Comparison of ENCODE assay signal across 9 cellular contexts in genomic region chr10:125038637-125039036, GRCh38.
A peak's percentile ranks its signal among the peaks of the same experiment; 100 is the strongest.
DNase-seq lines count a peak whose midpoint lies in the region; ATAC-seq and TF ChIP-seq lines count a peak whose summit lies in the region.
"Had no signal": no experiment of that assay in that cellular context is flagged by ENCODE, and none has a peak within 500 bp of the region (broad histone marks: within the 10 kb centered on the region; RNA-seq: fewer than 3 reads in every experiment).

No MANE protein-coding gene starts in this region.

- H3K36me3 Mint-ChIP-seq in natural killer cell: no peaks in the 10 kb centered on the region
- no peaks in the 10 kb centered on the region for H3K36me3 Mint-ChIP-seq in activated T-cell treated with anti-CD3 and anti-CD28 coated beads, Interleukin-2, amount 50 U/mL, for 72 hours (ENCODE audit: insufficient read depth in 2 of 2)
- no peaks in the 10 kb centered on the region for H3K36me3 Mint-ChIP-seq in activated T-cell treated with anti-CD3 and anti-CD28 coated beads, Interleukin-2, amount 50 U/mL, for 4 hours (ENCODE audit: insufficient read depth)

- H3K27ac Mint-ChIP-seq in natural killer cell: peak overlapping the region; percentile 78 to 82
- no peak overlapping the region for H3K27ac Mint-ChIP-seq in activated T-cell treated with anti-CD3 and anti-CD28 coated beads, Interleukin-2, amount 50 U/mL, for 72 hours

- intact Hi-C loops in natural killer cell (cut with micrococcal nuclease): no loop called here

- peaks cover 90 to 93% of the 10 kb centered on the region in 2 donors for H3K4me1 Mint-ChIP-seq in natural killer cell
- no peaks in the 10 kb centered on the region for H3K4me1 Mint-ChIP-seq in activated T-cell treated with anti-CD3 and anti-CD28 coated beads, Interleukin-2, amount 50 U/mL, for 72 hours (ENCODE audit: low read depth)
- no peaks in the 10 kb centered on the region for H3K4me1 Mint-ChIP-seq in activated T-cell treated with anti-CD3 and anti-CD28 coated beads, Interleukin-2, amount 50 U/mL, for 4 hours (ENCODE audit: low read depth)

- DNase-seq in D341Med (ENCODE audit: low spot score) (peak; percentile 46), NB4 (ENCODE audit: low read depth) (peak; percentile 30), epithelial cell of esophagus (ENCODE audit: low read depth) (peak; percentile 50), natural killer cell (no peak), NCI-H2196 (lab: John Stamatoyannopoulos, UW; ENCODE audit: unreplicated experiment) (no peak)
- DNase-seq in activated CD4-positive, CD25-positive, alpha-beta regulatory T cell (lab: John Stamatoyannopoulos, UW): no peak
- DNase-seq in activated T-cell treated with anti-CD3 and anti-CD28 coated beads, Interleukin-2, amount 50 U/mL, for 72 hours: no peak
- no peak for DNase-seq in activated T-cell treated with anti-CD3 and anti-CD28 coated beads, Interleukin-2, amount 50 U/mL, for 4 hours

- TF ChIP-seq CTCF in NB4 (IDR thresholded peaks at IDR 0.05; ENCODE audit: low read depth, low read length) (no peak), epithelial cell of esophagus (IDR thresholded peaks at IDR 0.05; ENCODE audit: insufficient read depth, low read depth, low read length, missing control alignments) (peak; percentile 45), natural killer cell (IDR thresholded peaks at IDR 0.05) (no peak)

- no peak for TF ChIP-seq POLR2A in NB4 (IDR thresholded peaks at IDR 0.05; ENCODE audit: extremely low read depth, insufficient read length)

- H3K4me3 ChIP-seq in NB4 (ENCODE audit: low read depth, low read length): no peak overlapping the region
- H3K4me3 ChIP-seq in epithelial cell of esophagus (ENCODE audit: low read length): no peak overlapping the region

- ATAC-seq in natural killer cell: no peak
- no peak for ATAC-seq in activated T-cell treated with anti-CD3 and anti-CD28 coated beads, Interleukin-2, amount 50 U/mL, for 72 hours (replicated peaks in 1 of 2)
- no peak for ATAC-seq in activated T-cell treated with anti-CD3 and anti-CD28 coated beads, Interleukin-2, amount 50 U/mL, for 4 hours

- H3K4me3 Mint-ChIP-seq in natural killer cell: no peak overlapping the region
- H3K4me3 Mint-ChIP-seq in activated T-cell treated with anti-CD3 and anti-CD28 coated beads, Interleukin-2, amount 50 U/mL, for 72 hours: no peak overlapping the region
- H3K4me3 Mint-ChIP-seq in activated T-cell treated with anti-CD3 and anti-CD28 coated beads, Interleukin-2, amount 50 U/mL, for 4 hours: no peak overlapping the region
- H3K4me3 Mint-ChIP-seq: neural crest cell had no signal

- H3K27me3 Mint-ChIP-seq in natural killer cell (ENCODE audit: low read depth in 2 of 2): no peaks in the 10 kb centered on the region
- H3K27me3 Mint-ChIP-seq in activated T-cell treated with anti-CD3 and anti-CD28 coated beads, Interleukin-2, amount 50 U/mL, for 72 hours (ENCODE audit: low read depth): peaks cover 6% of the 10 kb centered on the region
- H3K27me3 Mint-ChIP-seq in activated T-cell treated with anti-CD3 and anti-CD28 coated beads, Interleukin-2, amount 50 U/mL, for 4 hours (ENCODE audit: low read depth): peaks cover 1% of the 10 kb centered on the region

- H3K9me3 Mint-ChIP-seq in natural killer cell: no peaks in the 10 kb centered on the region
- no peaks in the 10 kb centered on the region for H3K9me3 Mint-ChIP-seq in activated T-cell treated with anti-CD3 and anti-CD28 coated beads, Interleukin-2, amount 50 U/mL, for 72 hours
- no peaks in the 10 kb centered on the region for H3K9me3 Mint-ChIP-seq in activated T-cell treated with anti-CD3 and anti-CD28 coated beads, Interleukin-2, amount 50 U/mL, for 4 hours
- H3K9me3 Mint-ChIP-seq: neural crest cell had no signal

Comparison
In these comparisons a context has a peak if more than half of its experiments do, and no peak if none do; other contexts are left out.
1. DNase-seq: peak in D341Med (single experiment), NB4 (single experiment) and epithelial cell of esophagus (single experiment); none in natural killer cell (single experiment), activated CD4-positive, CD25-positive, alpha-beta regulatory T cell (0 of 4), activated T-cell treated with anti-CD3 and anti-CD28 coated beads, Interleukin-2, amount 50 U/mL, for 72 hours (0 of 2), activated T-cell treated with anti-CD3 and anti-CD28 coated beads, Interleukin-2, amount 50 U/mL, for 4 hours (single experiment) and NCI-H2196 (single experiment).